1 cellular context compared by ENCODE assay signal in the genomic region with DNA sequence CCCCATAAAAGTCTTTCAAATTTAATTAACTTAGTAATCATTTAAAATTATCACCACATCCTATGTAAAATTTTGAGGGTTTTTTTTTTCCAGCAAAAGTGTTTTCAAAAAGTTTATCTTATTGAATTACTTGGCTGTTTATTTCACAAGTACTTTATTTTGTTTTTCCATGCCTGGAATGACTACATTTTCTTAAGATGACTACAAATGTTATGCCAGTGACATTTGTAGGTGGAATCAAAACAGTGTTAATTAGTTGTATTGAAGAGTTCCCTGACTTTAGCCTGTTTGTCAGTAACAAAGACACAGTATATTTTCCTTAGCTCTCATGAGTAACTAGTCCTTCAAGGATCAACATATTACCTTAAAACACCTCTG.
TF ChIP-seq lines count a peak whose summit lies in the region.

No MANE protein-coding gene starts in this region.

TF ChIP-seq in SK-N-SH, 30 proteins besides CTCF, POLR2A, EP300 and RAD21 (continued from another document):
- no peak for TF ChIP-seq TCF12 (IDR thresholded peaks at IDR 0.05)
- no peak for TF ChIP-seq SIN3A (IDR thresholded peaks at IDR 0.05; ENCODE audit: borderline replicate concordance, low read depth, low read length)
- no peak for TF ChIP-seq JUND (IDR thresholded peaks at IDR 0.05)
- no peak for TF ChIP-seq RXRA (IDR thresholded peaks at IDR 0.05; ENCODE audit: borderline replicate concordance, low read depth)
- TF ChIP-seq FOXM1 (IDR thresholded peaks at IDR 0.05; ENCODE audit: low read depth), result no peak
- no peak for TF ChIP-seq CHD2 (IDR thresholded peaks at IDR 0.05; ENCODE audit: low read length, partially characterized antibody)
- TF ChIP-seq TAF1 (IDR thresholded peaks at IDR 0.05; ENCODE audit: borderline replicate concordance, low read depth, low read length), result no peak
- TF ChIP-seq TEAD4 (IDR thresholded peaks at IDR 0.05; ENCODE audit: borderline replicate concordance, insufficient read depth), result no peak; the same call in 1 of the 2 replicates
- TF ChIP-seq, protein P1, sequence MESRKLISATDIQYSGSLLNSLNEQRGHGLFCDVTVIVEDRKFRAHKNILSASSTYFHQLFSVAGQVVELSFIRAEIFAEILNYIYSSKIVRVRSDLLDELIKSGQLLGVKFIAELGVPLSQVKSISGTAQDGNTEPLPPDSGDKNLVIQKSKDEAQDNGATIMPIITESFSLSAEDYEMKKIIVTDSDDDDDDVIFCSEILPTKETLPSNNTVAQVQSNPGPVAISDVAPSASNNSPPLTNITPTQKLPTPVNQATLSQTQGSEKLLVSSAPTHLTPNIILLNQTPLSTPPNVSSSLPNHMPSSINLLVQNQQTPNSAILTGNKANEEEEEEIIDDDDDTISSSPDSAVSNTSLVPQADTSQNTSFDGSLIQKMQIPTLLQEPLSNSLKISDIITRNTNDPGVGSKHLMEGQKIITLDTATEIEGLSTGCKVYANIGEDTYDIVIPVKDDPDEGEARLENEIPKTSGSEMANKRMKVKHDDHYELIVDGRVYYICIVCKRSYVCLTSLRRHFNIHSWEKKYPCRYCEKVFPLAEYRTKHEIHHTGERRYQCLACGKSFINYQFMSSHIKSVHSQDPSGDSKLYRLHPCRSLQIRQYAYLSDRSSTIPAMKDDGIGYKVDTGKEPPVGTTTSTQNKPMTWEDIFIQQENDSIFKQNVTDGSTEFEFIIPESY (IDR thresholded peaks at IDR 0.05; ENCODE audit: borderline replicate concordance, low read depth), result no peak
- no peak for TF ChIP-seq POLR2AphosphoS5 (IDR thresholded peaks at IDR 0.05; ENCODE audit: low read depth, low read length)
